In the genomic region with DNA sequence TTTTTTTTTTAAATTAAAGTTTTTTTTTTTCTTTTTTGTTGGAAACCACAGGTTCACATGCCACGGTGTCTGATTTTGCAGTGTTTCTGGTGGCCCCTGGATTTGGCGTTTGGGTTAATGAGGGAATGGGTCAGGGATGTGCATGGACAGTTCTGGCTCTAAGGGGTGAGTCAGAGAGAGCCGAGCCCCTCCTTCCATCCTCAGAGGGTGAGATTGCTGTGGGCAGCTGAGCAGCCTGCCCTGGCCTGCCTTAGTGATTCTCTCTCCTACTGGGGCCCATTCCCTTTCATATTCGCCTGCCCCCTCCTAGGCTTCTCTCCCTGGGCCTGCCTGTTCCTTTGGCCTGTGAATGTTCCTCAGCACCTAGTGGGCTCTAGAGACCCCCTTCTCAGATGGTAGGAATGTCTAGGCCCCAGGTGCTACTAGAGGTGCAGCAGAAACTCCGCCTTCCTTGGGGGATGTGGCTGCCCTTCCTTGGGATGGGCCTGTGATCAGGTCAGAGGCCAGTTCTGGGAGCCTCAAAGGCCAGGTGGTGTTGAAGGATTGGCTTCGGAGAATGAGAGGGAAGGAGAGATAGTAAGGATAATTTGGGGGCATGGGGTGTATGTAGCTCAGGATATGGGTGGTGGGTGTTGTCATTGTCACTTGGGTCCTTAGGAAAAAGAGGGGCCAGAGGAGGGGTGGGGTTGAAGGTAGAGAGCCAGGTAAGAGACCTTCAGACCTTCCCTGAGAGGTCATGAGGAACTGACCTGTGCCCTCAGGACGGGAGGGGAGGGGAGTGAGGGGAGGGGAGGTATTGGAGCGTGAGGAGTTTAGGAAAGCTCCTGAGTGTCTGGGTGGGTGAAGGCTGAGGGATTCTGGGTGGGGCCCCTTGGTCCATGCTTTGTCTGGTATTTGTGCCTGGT, we compare ENCODE assay signal across 10 cellular contexts. TPM values are rescaled to one million over a fixed set of nuclear protein-coding genes. Genes with fewer than 3 reads are reported as not detected.
DNase-seq lines count a peak whose midpoint lies in the region; ATAC-seq and TF ChIP-seq lines count a peak whose summit lies in the region.
"Had no signal": no experiment of that assay in that cellular context is flagged by ENCODE, and none has a peak within 500 bp of the region (broad histone marks: within the 10 kb centered on the region; RNA-seq: fewer than 3 reads in every experiment).

No MANE protein-coding gene starts in this region.

- WGBS in smooth muscle cell (ENCODE audit: low lambda C conversion rate): 66% methylated on average over 7 of the region's 8 CpGs

- H2AFZ ChIP-seq in smooth muscle cell (ENCODE audit: low read depth): no peak overlapping the region

- H3K4me2 ChIP-seq in smooth muscle cell: peak overlapping the region; percentile 56

- H3K9me3 ChIP-seq in smooth muscle cell (replicated peaks; ENCODE audit: low read depth): no peaks in the 10 kb centered on the region

- peak overlapping the region; percentile 68 for H3K27ac Mint-ChIP-seq in T-helper 2 cell treated with Interferon-gamma antibody and Interleukin-4, amounts not matched to agents 5 μg/mL and 100 μg/mL, for 36 hours
- H3K27ac Mint-ChIP-seq in activated CD4-positive, alpha-beta memory T cell treated with anti-CD3 and anti-CD28 coated beads for 36 hours: peak overlapping the region; percentile 99

- H3K27me3 Mint-ChIP-seq in T-helper 2 cell treated with Interferon-gamma antibody and Interleukin-4, amounts not matched to agents 5 μg/mL and 100 μg/mL, for 36 hours (ENCODE audit: low read depth): no peaks in the 10 kb centered on the region
- no peaks in the 10 kb centered on the region for H3K27me3 Mint-ChIP-seq in activated CD4-positive, alpha-beta memory T cell treated with anti-CD3 and anti-CD28 coated beads for 36 hours

- H3K4me3 Mint-ChIP-seq in T-helper 2 cell treated with Interferon-gamma antibody and Interleukin-4, amounts not matched to agents 5 μg/mL and 100 μg/mL, for 36 hours: peak overlapping the region; percentile 17
- peak overlapping the region; percentile 23 for H3K4me3 Mint-ChIP-seq in activated CD4-positive, alpha-beta memory T cell treated with anti-CD3 and anti-CD28 coated beads for 36 hours

- H3K27ac ChIP-seq in foreskin keratinocyte (peak overlapping the region; percentile 98), smooth muscle cell (ENCODE audit: low read depth) (peak overlapping the region; percentile 95)

- ATAC-seq in foreskin keratinocyte: peak; percentile 12
- no peak for ATAC-seq in HG03196 (IDR thresholded peaks at IDR 0.05; ENCODE audit: unreplicated experiment)

- H3K9ac ChIP-seq in smooth muscle cell (ENCODE audit: low read depth): peak overlapping the region; percentile 47

- peaks cover 15% of the 10 kb centered on the region for H3K9me3 Mint-ChIP-seq in T-helper 2 cell treated with Interferon-gamma antibody and Interleukin-4, amounts not matched to agents 5 μg/mL and 100 μg/mL, for 36 hours
- H3K9me3 Mint-ChIP-seq in activated CD4-positive, alpha-beta memory T cell treated with anti-CD3 and anti-CD28 coated beads for 36 hours: no peaks in the 10 kb centered on the region

- no peaks in the 10 kb centered on the region for H3K36me3 ChIP-seq in smooth muscle cell (ENCODE audit: low read depth)

- peaks cover 57% of the 10 kb centered on the region for H3K4me1 Mint-ChIP-seq in T-helper 2 cell treated with Interferon-gamma antibody and Interleukin-4, amounts not matched to agents 5 μg/mL and 100 μg/mL, for 36 hours (ENCODE audit: low read depth)
- H3K4me1 Mint-ChIP-seq in activated CD4-positive, alpha-beta memory T cell treated with anti-CD3 and anti-CD28 coated beads for 36 hours (ENCODE audit: low read depth): peaks cover 87% of the 10 kb centered on the region

- intact Hi-C loops in activated CD4-positive, alpha-beta memory T cell treated with anti-CD3 and anti-CD28 coated beads for 36 hours (cut with micrococcal nuclease): loop anchor here (5.0 kb wide), 1 partner anchor 272 kb away; no protein-coding TSS in a partner anchor

- no peak for DNase-seq in T-helper 2 cell treated with Interferon-gamma antibody and Interleukin-4, amounts not matched to agents 5 μg/mL and 100 μg/mL, for 36 hours (ENCODE audit: low spot score)
- no peak for DNase-seq in T-helper 2 cell
- peak; percentile 32 for DNase-seq in activated CD4-positive, alpha-beta memory T cell treated with anti-CD3 and anti-CD28 coated beads for 36 hours
- DNase-seq in foreskin keratinocyte: peak in 1 of 2 donors; percentile 79
- no peak for DNase-seq in smooth muscle cell (lab: John Stamatoyannopoulos, UW; ENCODE audit: unreplicated experiment)
- no peak for DNase-seq in cerebellar cortex (ENCODE audit: low spot score)
- DNase-seq in DMS 273 (lab: John Stamatoyannopoulos, UW; ENCODE audit: unreplicated experiment): no peak
- DNase-seq: central memory CD4-positive, alpha-beta T cell; NCI-H1048 had no signal

- no peak for TF ChIP-seq CTCF in foreskin keratinocyte (conservative IDR thresholded peaks at IDR 0.05)
- TF ChIP-seq CTCF in smooth muscle cell (IDR thresholded peaks at IDR 0.05; ENCODE audit: borderline replicate concordance, insufficient read depth, poor library complexity, severe bottlenecking): no peak

- H3F3A ChIP-seq in smooth muscle cell (ENCODE audit: low read depth): peaks cover 25% of the 10 kb centered on the region

- H3K79me2 ChIP-seq in smooth muscle cell (ENCODE audit: low read depth): peaks cover 63% of the 10 kb centered on the region

- H3K4me1 ChIP-seq in foreskin keratinocyte (peaks cover 63% of the 10 kb centered on the region), smooth muscle cell (ENCODE audit: low read depth) (peaks cover 19% of the 10 kb centered on the region)

- CTCF ChIA-PET in activated CD4-positive, alpha-beta memory T cell treated with anti-CD3 and anti-CD28 coated beads for 36 hours (lab: Charles Lee): interaction anchor here (0.6 to 36.2 kb wide), 8 partner anchors 10 to 32 kb away, joined by 3 to 1168 read pairs (median 8); no protein-coding TSS in a partner anchor

- H3K36me3 Mint-ChIP-seq in T-helper 2 cell treated with Interferon-gamma antibody and Interleukin-4, amounts not matched to agents 5 μg/mL and 100 μg/mL, for 36 hours (ENCODE audit: low read depth): peaks cover 68% of the 10 kb centered on the region
- peaks cover 31% of the 10 kb centered on the region for H3K36me3 Mint-ChIP-seq in activated CD4-positive, alpha-beta memory T cell treated with anti-CD3 and anti-CD28 coated beads for 36 hours

- POLR2A ChIA-PET in activated CD4-positive, alpha-beta memory T cell treated with anti-CD3 and anti-CD28 coated beads for 36 hours (lab: Charles Lee): interaction anchor here (1.2 to 3.4 kb wide), 3 partner anchors 11 to 18 kb away, joined by 3 to 21 read pairs (median 4); no protein-coding TSS in a partner anchor

- H3K4me3 ChIP-seq in smooth muscle cell: no peak overlapping the region

- H4K20me1 ChIP-seq in smooth muscle cell (ENCODE audit: low read depth): peaks cover 31% of the 10 kb centered on the region

- no peaks in the 10 kb centered on the region for H3K27me3 ChIP-seq in foreskin keratinocyte
- no peaks in the 10 kb centered on the region for H3K27me3 ChIP-seq in smooth muscle cell (ENCODE audit: low read depth)

RNA-seq across cellular contexts. Expression of a gene that starts 19.8 kb away (rescaled TPM):
- total RNA-seq in activated CD4-positive, alpha-beta memory T cell treated with anti-CD3 and anti-CD28 coated beads for 36 hours: 10 to 100 TPM; 48.9 to 51.8 TPM
- total RNA-seq in foreskin keratinocyte: 105 and 139 TPM in 2 replicates
- 76.4 and 110 TPM in 2 replicates for polyA plus RNA-seq in foreskin keratinocyte
- 39.8 and 42.7 TPM in 2 replicates for total RNA-seq in smooth muscle cell
- 46.3 and 82.5 TPM in 2 replicates for polyA plus RNA-seq in smooth muscle cell
